Comparison of ENCODE assay signal across 23 cellular contexts in the genomic region with DNA sequence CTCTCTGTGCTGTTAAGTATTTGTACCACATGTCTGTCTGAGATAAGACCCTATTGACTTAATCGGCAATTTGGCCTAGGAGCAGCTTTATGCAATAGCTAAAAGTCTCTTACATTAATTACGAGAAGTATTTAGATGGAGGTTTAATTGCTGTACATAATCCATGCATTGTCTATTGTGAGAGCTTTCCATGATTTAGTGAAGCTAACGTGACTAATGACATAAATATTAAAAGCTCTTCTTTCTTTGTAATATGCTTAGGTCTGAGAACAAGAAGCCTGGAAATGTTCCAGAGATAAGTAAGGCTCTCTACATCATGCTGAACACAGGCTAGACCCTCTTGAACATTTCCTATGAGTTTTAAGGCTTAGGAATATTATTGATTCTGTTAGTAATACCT. TPM values are rescaled to one million over a fixed set of nuclear protein-coding genes. Genes with fewer than 3 reads are reported as not detected.
DNase-seq lines count a peak whose midpoint lies in the region; ATAC-seq, FAIRE-seq and TF ChIP-seq lines count a peak whose summit lies in the region.
"Had no signal": no experiment of that assay in that cellular context is flagged by ENCODE, and none has a peak within 500 bp of the region (broad histone marks: within the 10 kb centered on the region; RNA-seq: fewer than 3 reads in every experiment).

No MANE protein-coding gene starts in this region.

- ATAC-seq in HG03139 (IDR thresholded peaks at IDR 0.05; ENCODE audit: unreplicated experiment): no peak
- ATAC-seq: activated naive CD4-positive, alpha-beta T cell treated with anti-CD3 and anti-CD28 coated beads, Interleukin-2, amount 50 U/mL, for 72 hours; heart right ventricle had no signal

- BruUV-seq in Calu3 (replicated peaks; lab: Mats Ljungman, UMichigan): no TSS peak

- peaks cover 5% of the 10 kb centered on the region for H3K36me3 Mint-ChIP-seq in Calu3 (ENCODE audit: insufficient read depth, unreplicated experiment)
- H3K36me3 Mint-ChIP-seq: activated naive CD4-positive, alpha-beta T cell treated with anti-CD3 and anti-CD28 coated beads, Interleukin-2, amount 50 U/mL, for 72 hours; neural progenitor cell had no signal

- no peaks in the 10 kb centered on the region for H3K9me3 Mint-ChIP-seq in Calu3 (ENCODE audit: low read depth, unreplicated experiment)

- DNase-seq in D721Med (ENCODE audit: insufficient read length, low spot score): no peak
- DNase-seq in NCI-H1417 (lab: John Stamatoyannopoulos, UW): peak in 2 of 3 experiments; percentile 30 to 89
- DNase-seq in NCI-H82 treated with DMSO at 0.1 percent for 48 hours (lab: John Stamatoyannopoulos, UW; ENCODE audit: unreplicated experiment): peak; percentile 94
- peak; percentile 42 for DNase-seq in fibroblast of villous mesenchyme (ENCODE audit: low read depth)
- DNase-seq in activated CD8-positive, alpha-beta memory T cell treated with anti-CD3 and anti-CD28 coated beads for 24 hours: no peak
- DNase-seq in mucosa of gallbladder (ENCODE audit: low spot score): no peak
- no peak for DNase-seq in Calu3
- DNase-seq: activated CD4-positive, alpha-beta T cell treated with anti-CD3 and anti-CD28 coated beads for 1 hour; H7; heart right ventricle; left ventricle myocardium inferior; NCI-H1092; stimulated activated CD4-positive, alpha-beta T cell treated with anti-CD3 and anti-CD28 coated beads, Interleukin-2, amount 100 ng/mL, for 48 hours; tibial artery had no signal

- H3K27me3 Mint-ChIP-seq in Calu3 (ENCODE audit: unreplicated experiment): no peaks in the 10 kb centered on the region
- H3K27me3 Mint-ChIP-seq: stimulated activated naive CD8-positive, alpha-beta T cell treated with anti-CD3 and anti-CD28 coated beads, Interleukin-15, Interleukin-2, amounts not matched to agents 100 ng/mL and 50 ng/mL, for 24 hours had no signal

- H3K4me1 Mint-ChIP-seq in Calu3 (ENCODE audit: low read depth, unreplicated experiment): peaks cover 10% of the 10 kb centered on the region
- H3K4me1 Mint-ChIP-seq: neural progenitor cell had no signal

- H3K4me3 Mint-ChIP-seq in Calu3 (ENCODE audit: low read depth, unreplicated experiment): no peak overlapping the region
- H3K4me3 Mint-ChIP-seq: neural progenitor cell; stimulated activated naive CD8-positive, alpha-beta T cell treated with anti-CD3 and anti-CD28 coated beads, Interleukin-15, Interleukin-2, amounts not matched to agents 100 ng/mL and 50 ng/mL, for 24 hours had no signal

- TF ChIP-seq CTCF in D721Med (IDR thresholded peaks at IDR 0.05; ENCODE audit: insufficient read depth, missing control alignments): no peak
- no peak for TF ChIP-seq CTCF in fibroblast of villous mesenchyme (IDR thresholded peaks at IDR 0.05; ENCODE audit: insufficient read depth, low read depth, low read length)
- TF ChIP-seq CTCF in Calu3 (IDR thresholded peaks at IDR 0.05; ENCODE audit: unreplicated experiment): no peak

- intact Hi-C loops in Calu3 (cut with micrococcal nuclease; ENCODE audit: unreplicated experiment): no loop called here

- FAIRE-seq in D721Med (lab: Jason Lieb, UNC): peak; percentile 99

- H3K27ac Mint-ChIP-seq in Calu3 (ENCODE audit: unreplicated experiment): no peak overlapping the region
- H3K27ac Mint-ChIP-seq: activated naive CD4-positive, alpha-beta T cell treated with anti-CD3 and anti-CD28 coated beads, Interleukin-2, amount 50 U/mL, for 72 hours; neural progenitor cell; stimulated activated naive CD8-positive, alpha-beta T cell treated with anti-CD3 and anti-CD28 coated beads, Interleukin-15, Interleukin-2, amounts not matched to agents 100 ng/mL and 50 ng/mL, for 24 hours had no signal

- no peak overlapping the region for H3K4me3 ChIP-seq in fibroblast of villous mesenchyme (ENCODE audit: low read depth, low read length)
- H3K4me3 ChIP-seq: heart right ventricle, left ventricle myocardium inferior, neural progenitor cell, skin epidermis, tibial artery had no signal

- CTCF ChIA-PET in Calu3 (lab: Charles Lee): interaction anchor here (0.8 kb wide), 1 partner anchor 10 kb away, joined by 3 read pairs; no protein-coding TSS in a partner anchor

RNA-seq across cellular contexts. Expression of gene FAM83B, which starts 32.7 kb away (rescaled TPM):
- total RNA-seq in fibroblast of villous mesenchyme (0.43 TPM in 1 of 2 replicates, not detected in the other), mucosa of gallbladder (14.5 TPM), Calu3 (2022) (22.2 and 24.2 TPM in 2 replicates)
- total RNA-seq: activated CD8-positive, alpha-beta memory T cell treated with anti-CD3 and anti-CD28 coated beads for 36 hours; activated naive CD4-positive, alpha-beta T cell treated with anti-CD3 and anti-CD28 coated beads, Interleukin-2, amount 50 U/mL, for 72 hours; chondrocyte; LHCN-M2; pulmonary artery endothelial cell had no signal

Comparison
In these comparisons a context has a peak if more than half of its experiments do, and no peak if none do; other contexts are left out.
1. DNase-seq: peak in NCI-H1417 (2 of 3), NCI-H82 treated with DMSO at 0.1 percent for 48 hours (single experiment) and fibroblast of villous mesenchyme (single experiment); none in D721Med (single experiment), activated CD8-positive, alpha-beta memory T cell treated with anti-CD3 and anti-CD28 coated beads for 24 hours (single experiment), mucosa of gallbladder (single experiment) and Calu3 (single experiment).
2. RNA of gene FAM83B, which starts 32.7 kb away (total RNA-seq): 22.2 to 24.2 TPM in Calu3 and 14.5 TPM in mucosa of gallbladder (single experiment); 0.43 TPM in fibroblast of villous mesenchyme; every median in the first group is over 10 times any median in the second.